ENCODE assay signal across 18 cellular contexts in the genomic region with DNA sequence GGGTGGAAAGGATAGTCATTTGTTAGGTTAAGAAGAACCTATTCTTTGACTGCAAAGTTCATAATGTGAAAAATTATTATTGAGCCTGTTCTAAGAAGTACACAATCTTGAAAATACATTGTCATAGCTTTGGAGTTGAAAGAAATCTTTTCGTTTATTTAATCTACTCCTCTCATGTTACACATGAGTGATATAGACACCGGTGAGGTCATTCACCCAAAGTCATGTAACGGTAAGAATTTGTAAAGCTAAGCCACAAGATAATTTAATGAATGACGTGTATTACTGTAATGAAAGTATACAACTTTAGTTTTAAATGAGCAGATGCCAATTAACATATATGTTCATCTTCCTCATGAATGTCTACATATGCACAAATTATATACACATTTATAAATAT.
DNase-seq lines count a peak whose midpoint lies in the region; TF ChIP-seq lines count a peak whose summit lies in the region.
"Had no signal": no experiment of that assay in that cellular context is flagged by ENCODE, and none has a peak within 500 bp of the region (broad histone marks: within the 10 kb centered on the region; RNA-seq: fewer than 3 reads in every experiment).

No MANE protein-coding gene starts in this region.

- peak; percentile 22 for DNase-seq in EL
- DNase-seq in LHCN-M2 (ENCODE audit: low read depth): peak; percentile 4
- peak; percentile 4 for DNase-seq in amniotic epithelial cell (ENCODE audit: low read depth)
- DNase-seq in iris pigment epithelial cell (ENCODE audit: low read depth): peak; percentile 90
- no peak for DNase-seq in GM19240 (ENCODE audit: insufficient read length, low spot score)
- DNase-seq in lower leg skin (ENCODE audit: low spot score in 2 of 2): no peak
- DNase-seq in NCI-H1092 treated with DMSO at 0.1 percent for 48 hours (lab: John Stamatoyannopoulos, UW): no peak
- DNase-seq in NCI-H1930 (lab: John Stamatoyannopoulos, UW): no peak
- DNase-seq: COR-L47, DMS153, HCEC 1CT, MV-4-11, NCI-H1417, NCI-H187, NCI-H345, NCI-H524 treated with DMSO at 0.1 percent for 48 hours, SW 1271 had no signal

- intact Hi-C loops in lower leg skin (cut with DNase I; ENCODE audit: low total_unique reads): no loop called here

- 74 to 77% methylated on average over 4 of the region's 4 CpGs for WGBS in lower leg skin, 2 donors

- no peak overlapping the region for H3K4me3 ChIP-seq in lower leg skin (ENCODE audit: low read depth, poor library complexity, severe bottlenecking)
- H3K4me3 ChIP-seq: K562 had no signal

- no peak for TF ChIP-seq CTCF in lower leg skin (IDR thresholded peaks at IDR 0.05)

- TF ChIP-seq POLR2A in lower leg skin (IDR thresholded peaks at IDR 0.05): no peak

Comparison
In these comparisons a context has a peak if more than half of its experiments do, and no peak if none do; other contexts are left out.
1. DNase-seq: peak in EL (single experiment), LHCN-M2 (single experiment), amniotic epithelial cell (single experiment) and iris pigment epithelial cell (single experiment); none in GM19240 (single experiment), lower leg skin (0 of 2), NCI-H1092 treated with DMSO at 0.1 percent for 48 hours (single experiment) and NCI-H1930 (0 of 2).